ENCODE assay signal across 11 cellular contexts in the genomic region with DNA sequence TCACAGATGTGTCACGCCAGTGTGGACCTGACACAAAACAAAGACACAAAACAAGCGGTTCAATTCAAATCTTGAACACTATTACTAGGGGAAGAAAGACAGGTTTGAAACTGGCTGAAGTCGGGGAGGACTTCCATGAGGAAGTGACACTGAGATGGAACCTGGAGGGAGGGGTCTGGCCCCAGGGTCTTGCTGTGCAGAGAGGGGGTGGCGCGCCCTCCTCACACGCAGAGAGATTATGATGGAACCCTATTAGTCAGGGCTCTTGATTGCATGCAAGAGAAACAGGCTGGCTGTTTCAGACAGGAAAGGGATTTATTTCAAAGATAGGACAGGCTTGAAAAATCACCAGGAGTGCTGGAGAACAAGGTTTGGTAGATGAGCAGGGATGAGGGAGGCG.
"Had no signal": no experiment of that assay in that cellular context is flagged by ENCODE, and none has a peak within 500 bp of the region (broad histone marks: within the 10 kb centered on the region; RNA-seq: fewer than 3 reads in every experiment).

No MANE protein-coding gene starts in this region.

- H3K36me3 Mint-ChIP-seq: activated naive CD4-positive, alpha-beta T cell treated with anti-CD3 and anti-CD28 coated beads, Interleukin-2, amount 50 U/mL, for 24 hours had no signal

- H3K9me3 ChIP-seq: heart left ventricle had no signal

- H3K36me3 ChIP-seq: heart left ventricle had no signal

- H3K4me3 Mint-ChIP-seq: activated naive CD4-positive, alpha-beta T cell treated with anti-CD3 and anti-CD28 coated beads, Interleukin-2, amount 50 U/mL, for 24 hours; neural crest cell; T-helper 2 cell treated with Interferon-gamma antibody and Interleukin-4, amounts not matched to agents 5 μg/mL and 100 μg/mL, for 36 hours had no signal

- H3K9me3 Mint-ChIP-seq: activated naive CD4-positive, alpha-beta T cell treated with anti-CD3 and anti-CD28 coated beads, Interleukin-2, amount 50 U/mL, for 24 hours; neural crest cell; T-helper 2 cell treated with Interferon-gamma antibody and Interleukin-4, amounts not matched to agents 5 μg/mL and 100 μg/mL, for 36 hours had no signal

- ATAC-seq: heart left ventricle had no signal

- H3K27me3 Mint-ChIP-seq: activated naive CD4-positive, alpha-beta T cell treated with anti-CD3 and anti-CD28 coated beads, Interleukin-2, amount 50 U/mL, for 24 hours had no signal

- H3K27ac Mint-ChIP-seq: activated naive CD4-positive, alpha-beta T cell treated with anti-CD3 and anti-CD28 coated beads, Interleukin-2, amount 50 U/mL, for 24 hours; T-helper 2 cell treated with Interferon-gamma antibody and Interleukin-4, amounts not matched to agents 5 μg/mL and 100 μg/mL, for 36 hours had no signal

- H3K4me3 ChIP-seq: coronary artery, heart left ventricle had no signal

- H3K27ac ChIP-seq: coronary artery, heart left ventricle, parathyroid adenoma had no signal

- H2AFZ ChIP-seq: parathyroid adenoma had no signal

- DNase-seq: activated CD4-positive, CD25-positive, alpha-beta regulatory T cell treated with anti-CD3 and anti-CD28 coated beads, Interleukin-2, amount 50 U/mL, for 72 hours; central memory CD4-positive, alpha-beta T cell; effector CD8-positive, alpha-beta T cell; heart left ventricle; stimulated activated CD4-positive, alpha-beta T cell treated with anti-CD3 and anti-CD28 coated beads, Interleukin-15, amount 100 ng/mL, for 24 hours; stimulated activated CD4-positive, alpha-beta T cell treated with anti-CD3 and anti-CD28 coated beads, Interleukin-4, amount 100 ng/mL, for 4 hours had no signal

- H3K27me3 ChIP-seq: heart left ventricle had no signal

- H3K9ac ChIP-seq: parathyroid adenoma had no signal

- H3K79me2 ChIP-seq: parathyroid adenoma had no signal

- H3K4me1 ChIP-seq: parathyroid adenoma had no signal
